ENCODE assay signal across 2 cellular contexts in genomic region chr10:81792729-81793128, GRCh38.
TF ChIP-seq lines count a peak whose summit lies in the region.

No MANE protein-coding gene starts in this region.

TF ChIP-seq in IMR-90, 13 proteins besides CTCF, POLR2A, EP300 and RAD21 (continued from another document):
- TF ChIP-seq CEBPB (IDR thresholded peaks at IDR 0.05; ENCODE audit: low read depth, low read length) = peak; percentile 57

TF ChIP-seq in H1, 55 proteins besides CTCF, POLR2A, EP300 and RAD21 (continued from another document):
- TF ChIP-seq, protein P1, sequence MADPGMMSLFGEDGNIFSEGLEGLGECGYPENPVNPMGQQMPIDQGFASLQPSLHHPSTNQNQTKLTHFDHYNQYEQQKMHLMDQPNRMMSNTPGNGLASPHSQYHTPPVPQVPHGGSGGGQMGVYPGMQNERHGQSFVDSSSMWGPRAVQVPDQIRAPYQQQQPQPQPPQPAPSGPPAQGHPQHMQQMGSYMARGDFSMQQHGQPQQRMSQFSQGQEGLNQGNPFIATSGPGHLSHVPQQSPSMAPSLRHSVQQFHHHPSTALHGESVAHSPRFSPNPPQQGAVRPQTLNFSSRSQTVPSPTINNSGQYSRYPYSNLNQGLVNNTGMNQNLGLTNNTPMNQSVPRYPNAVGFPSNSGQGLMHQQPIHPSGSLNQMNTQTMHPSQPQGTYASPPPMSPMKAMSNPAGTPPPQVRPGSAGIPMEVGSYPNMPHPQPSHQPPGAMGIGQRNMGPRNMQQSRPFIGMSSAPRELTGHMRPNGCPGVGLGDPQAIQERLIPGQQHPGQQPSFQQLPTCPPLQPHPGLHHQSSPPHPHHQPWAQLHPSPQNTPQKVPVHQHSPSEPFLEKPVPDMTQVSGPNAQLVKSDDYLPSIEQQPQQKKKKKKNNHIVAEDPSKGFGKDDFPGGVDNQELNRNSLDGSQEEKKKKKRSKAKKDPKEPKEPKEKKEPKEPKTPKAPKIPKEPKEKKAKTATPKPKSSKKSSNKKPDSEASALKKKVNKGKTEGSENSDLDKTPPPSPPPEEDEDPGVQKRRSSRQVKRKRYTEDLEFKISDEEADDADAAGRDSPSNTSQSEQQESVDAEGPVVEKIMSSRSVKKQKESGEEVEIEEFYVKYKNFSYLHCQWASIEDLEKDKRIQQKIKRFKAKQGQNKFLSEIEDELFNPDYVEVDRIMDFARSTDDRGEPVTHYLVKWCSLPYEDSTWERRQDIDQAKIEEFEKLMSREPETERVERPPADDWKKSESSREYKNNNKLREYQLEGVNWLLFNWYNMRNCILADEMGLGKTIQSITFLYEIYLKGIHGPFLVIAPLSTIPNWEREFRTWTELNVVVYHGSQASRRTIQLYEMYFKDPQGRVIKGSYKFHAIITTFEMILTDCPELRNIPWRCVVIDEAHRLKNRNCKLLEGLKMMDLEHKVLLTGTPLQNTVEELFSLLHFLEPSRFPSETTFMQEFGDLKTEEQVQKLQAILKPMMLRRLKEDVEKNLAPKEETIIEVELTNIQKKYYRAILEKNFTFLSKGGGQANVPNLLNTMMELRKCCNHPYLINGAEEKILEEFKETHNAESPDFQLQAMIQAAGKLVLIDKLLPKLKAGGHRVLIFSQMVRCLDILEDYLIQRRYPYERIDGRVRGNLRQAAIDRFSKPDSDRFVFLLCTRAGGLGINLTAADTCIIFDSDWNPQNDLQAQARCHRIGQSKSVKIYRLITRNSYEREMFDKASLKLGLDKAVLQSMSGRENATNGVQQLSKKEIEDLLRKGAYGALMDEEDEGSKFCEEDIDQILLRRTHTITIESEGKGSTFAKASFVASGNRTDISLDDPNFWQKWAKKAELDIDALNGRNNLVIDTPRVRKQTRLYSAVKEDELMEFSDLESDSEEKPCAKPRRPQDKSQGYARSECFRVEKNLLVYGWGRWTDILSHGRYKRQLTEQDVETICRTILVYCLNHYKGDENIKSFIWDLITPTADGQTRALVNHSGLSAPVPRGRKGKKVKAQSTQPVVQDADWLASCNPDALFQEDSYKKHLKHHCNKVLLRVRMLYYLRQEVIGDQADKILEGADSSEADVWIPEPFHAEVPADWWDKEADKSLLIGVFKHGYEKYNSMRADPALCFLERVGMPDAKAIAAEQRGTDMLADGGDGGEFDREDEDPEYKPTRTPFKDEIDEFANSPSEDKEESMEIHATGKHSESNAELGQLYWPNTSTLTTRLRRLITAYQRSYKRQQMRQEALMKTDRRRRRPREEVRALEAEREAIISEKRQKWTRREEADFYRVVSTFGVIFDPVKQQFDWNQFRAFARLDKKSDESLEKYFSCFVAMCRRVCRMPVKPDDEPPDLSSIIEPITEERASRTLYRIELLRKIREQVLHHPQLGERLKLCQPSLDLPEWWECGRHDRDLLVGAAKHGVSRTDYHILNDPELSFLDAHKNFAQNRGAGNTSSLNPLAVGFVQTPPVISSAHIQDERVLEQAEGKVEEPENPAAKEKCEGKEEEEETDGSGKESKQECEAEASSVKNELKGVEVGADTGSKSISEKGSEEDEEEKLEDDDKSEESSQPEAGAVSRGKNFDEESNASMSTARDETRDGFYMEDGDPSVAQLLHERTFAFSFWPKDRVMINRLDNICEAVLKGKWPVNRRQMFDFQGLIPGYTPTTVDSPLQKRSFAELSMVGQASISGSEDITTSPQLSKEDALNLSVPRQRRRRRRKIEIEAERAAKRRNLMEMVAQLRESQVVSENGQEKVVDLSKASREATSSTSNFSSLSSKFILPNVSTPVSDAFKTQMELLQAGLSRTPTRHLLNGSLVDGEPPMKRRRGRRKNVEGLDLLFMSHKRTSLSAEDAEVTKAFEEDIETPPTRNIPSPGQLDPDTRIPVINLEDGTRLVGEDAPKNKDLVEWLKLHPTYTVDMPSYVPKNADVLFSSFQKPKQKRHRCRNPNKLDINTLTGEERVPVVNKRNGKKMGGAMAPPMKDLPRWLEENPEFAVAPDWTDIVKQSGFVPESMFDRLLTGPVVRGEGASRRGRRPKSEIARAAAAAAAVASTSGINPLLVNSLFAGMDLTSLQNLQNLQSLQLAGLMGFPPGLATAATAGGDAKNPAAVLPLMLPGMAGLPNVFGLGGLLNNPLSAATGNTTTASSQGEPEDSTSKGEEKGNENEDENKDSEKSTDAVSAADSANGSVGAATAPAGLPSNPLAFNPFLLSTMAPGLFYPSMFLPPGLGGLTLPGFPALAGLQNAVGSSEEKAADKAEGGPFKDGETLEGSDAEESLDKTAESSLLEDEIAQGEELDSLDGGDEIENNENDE (IDR thresholded peaks at IDR 0.05; ENCODE audit: insufficient replicate concordance, low read length) = no peak
- 0 out of 2 replicates have a peak, but pooled peaks have one; percentile 20 for TF ChIP-seq CEBPB (IDR thresholded peaks at IDR 0.05; ENCODE audit: low read depth, low read length)
